8 cellular contexts compared by ENCODE assay signal in genomic region chr7:127652333-127653248, GRCh38. TPM values are rescaled to one million over a fixed set of nuclear protein-coding genes. Genes with fewer than 3 reads are reported as not detected.
A peak's percentile ranks its signal among the peaks of the same experiment; 100 is the strongest.
DNase-seq lines count a peak whose midpoint lies in the region; ATAC-seq and TF ChIP-seq lines count a peak whose summit lies in the region.

No MANE protein-coding gene starts in this region.

- H3K27me3 Mint-ChIP-seq in osteocyte (ENCODE audit: unreplicated experiment): no peaks in the 10 kb centered on the region

- H3K4me1 Mint-ChIP-seq in osteocyte (ENCODE audit: unreplicated experiment): peaks cover 44% of the 10 kb centered on the region

- peaks cover 12% of the 10 kb centered on the region; the same call in 1 of the 2 replicates for H3K36me3 ChIP-seq in SK-N-MC (ENCODE audit: insufficient read depth, low read length)

- peak overlapping the region; percentile 96 for H3K4me3 ChIP-seq in SK-N-MC

- no peak for TF ChIP-seq CTCF in osteocyte (IDR thresholded peaks at IDR 0.05)

- peaks cover 3% of the 10 kb centered on the region for H3K36me3 Mint-ChIP-seq in osteocyte (ENCODE audit: unreplicated experiment)

- TF ChIP-seq POLR2A in erythroblast (IDR thresholded peaks at IDR 0.05; ENCODE audit: low read length): peak; percentile 43

- H3K27ac ChIP-seq in SK-N-MC: no peak overlapping the region

- DNase-seq in NCI-H2081 (lab: John Stamatoyannopoulos, UW) (peak; percentile 38 to 47), NCI-H2081 treated with DMSO at 0.1 percent for 48 hours (lab: John Stamatoyannopoulos, UW) (no peak), SK-N-MC (ENCODE audit: low read depth, low spot score) (no peak), erythroblast (lab: John Stamatoyannopoulos, UW) (peak; percentile 60 to 69), osteocyte (ENCODE audit: extremely low spot score, unreplicated experiment) (no peak), MV-4-11 (lab: John Stamatoyannopoulos, UW) (no peak)
- no peak for DNase-seq in activated effector memory CD4-positive, alpha-beta T cell treated with Interleukin-2 at 50 U/mL for 16 hours

- peak overlapping the region; percentile 99 for H3K27ac Mint-ChIP-seq in osteocyte (ENCODE audit: unreplicated experiment)

- peak; percentile 16 for ATAC-seq in HG02852 (IDR thresholded peaks at IDR 0.05; ENCODE audit: unreplicated experiment)

- H3K9me3 Mint-ChIP-seq in osteocyte (ENCODE audit: unreplicated experiment): no peaks in the 10 kb centered on the region

- H3K4me3 Mint-ChIP-seq in osteocyte (ENCODE audit: unreplicated experiment): no peak overlapping the region

- H3K9me3 ChIP-seq in SK-N-MC (ENCODE audit: low read depth, low read length): no peaks in the 10 kb centered on the region

- peak overlapping the region; percentile 84 for H3K9ac ChIP-seq in SK-N-MC (ENCODE audit: insufficient read length)

RNA-seq across cellular contexts. Expression of gene SND1, which starts 0.6 kb away (rescaled TPM):
- total RNA-seq in osteocyte: 227 and 229 TPM in 2 replicates

RNA-seq across cellular contexts. Expression of gene PAX4, which starts 34.6 kb away (rescaled TPM):
- not detected in 2 replicates for total RNA-seq in osteocyte

RNA-seq across cellular contexts. Expression of gene FSCN3, which starts 59.1 kb away (rescaled TPM):
- 0.91 and 1.2 TPM in 2 replicates for total RNA-seq in osteocyte

Comparison
In these comparisons a context has a peak if more than half of its experiments do, and no peak if none do; other contexts are left out.
1. DNase-seq: peak in NCI-H2081 (2 of 2) and erythroblast (2 of 2); none in NCI-H2081 treated with DMSO at 0.1 percent for 48 hours (single experiment), SK-N-MC (single experiment), osteocyte (single experiment), MV-4-11 (single experiment) and activated effector memory CD4-positive, alpha-beta T cell treated with Interleukin-2 at 50 U/mL for 16 hours (single experiment).